ENCODE assay signal across 13 cellular contexts in genomic region chr22:46061124-46061410, GRCh38.
A peak's percentile ranks its signal among the peaks of the same experiment; 100 is the strongest.
DNase-seq lines count a peak whose midpoint lies in the region; ATAC-seq, FAIRE-seq and TF ChIP-seq lines count a peak whose summit lies in the region.
"Had no signal": no experiment of that assay in that cellular context is flagged by ENCODE, and none has a peak within 500 bp of the region (broad histone marks: within the 10 kb centered on the region; RNA-seq: fewer than 3 reads in every experiment).

No MANE protein-coding gene starts in this region.

- H3K27ac Mint-ChIP-seq in MCF 10A (ENCODE audit: low read depth, unreplicated experiment) = peak overlapping the region; percentile 98
- H3K27ac Mint-ChIP-seq in activated naive CD4-positive, alpha-beta T cell treated with anti-CD3 and anti-CD28 coated beads, Interleukin-2, amount 50 U/mL, for 72 hours = no peak overlapping the region
- H3K27ac Mint-ChIP-seq: activated CD8-positive, alpha-beta memory T cell treated with anti-CD3 and anti-CD28 coated beads, Interleukin-2, amount 10 ng/mL, durations not matched to agents 7 days and 5 days had no signal

- intact Hi-C loops in MCF 10A (cut with micrococcal nuclease) = loop anchor here (1.0 kb wide), 1 partner anchor 27 kb away; no protein-coding TSS in a partner anchor
- intact Hi-C loops in left colon (cut with DNase I, micrococcal nuclease) = no loop called here

- POLR2A ChIA-PET in MCF 10A (lab: Yijun Ruan, JAX) = interaction anchor here (0.8 to 25.5 kb wide), 8 partner anchors 6 to 49 kb away, joined by 4 to 1278 read pairs (median 308); no protein-coding TSS in a partner anchor

- H3K9ac ChIP-seq in HUES48 (ENCODE audit: low read depth, low read length) (no peak overlapping the region), keratinocyte (ENCODE audit: control insufficient read depth, extremely low read depth, insufficient read depth, low read length) (no peak overlapping the region), smooth muscle cell (ENCODE audit: low read depth) (no peak overlapping the region)

- no peaks in the 10 kb centered on the region for H3K9me3 Mint-ChIP-seq in MCF 10A (ENCODE audit: unreplicated experiment)
- H3K9me3 Mint-ChIP-seq in activated naive CD4-positive, alpha-beta T cell treated with anti-CD3 and anti-CD28 coated beads, Interleukin-2, amount 50 U/mL, for 72 hours = no peaks in the 10 kb centered on the region

- H3K9me1 ChIP-seq in keratinocyte (ENCODE audit: control insufficient read depth, extremely low read depth, insufficient read depth, low read length) = peaks cover 2% of the 10 kb centered on the region

- 50% methylated on average over 19 of the region's 26 CpGs for WGBS in smooth muscle cell (ENCODE audit: low lambda C conversion rate)

- no peak for ATAC-seq in activated naive CD4-positive, alpha-beta T cell treated with anti-CD3 and anti-CD28 coated beads, Interleukin-2, amount 50 U/mL, for 72 hours
- ATAC-seq in left colon = no peak
- ATAC-seq in HG02763 (IDR thresholded peaks at IDR 0.05; ENCODE audit: unreplicated experiment) = no peak
- ATAC-seq: activated CD8-positive, alpha-beta memory T cell treated with anti-CD3 and anti-CD28 coated beads, Interleukin-2, amount 10 ng/mL, durations not matched to agents 7 days and 5 days had no signal

- H3F3A ChIP-seq in smooth muscle cell (ENCODE audit: low read depth) = no peaks in the 10 kb centered on the region

- H4K20me1 ChIP-seq in keratinocyte (ENCODE audit: control insufficient read depth, extremely low read depth, insufficient read depth, low read length) (no peaks in the 10 kb centered on the region), smooth muscle cell (ENCODE audit: low read depth) (no peaks in the 10 kb centered on the region)

- H3K4me3 Mint-ChIP-seq in MCF 10A (ENCODE audit: unreplicated experiment) = peak overlapping the region; percentile 45
- H3K4me3 Mint-ChIP-seq: activated CD8-positive, alpha-beta memory T cell treated with anti-CD3 and anti-CD28 coated beads, Interleukin-2, amount 10 ng/mL, durations not matched to agents 7 days and 5 days had no signal

- TF ChIP-seq CTCF in MCF 10A (IDR thresholded peaks at IDR 0.05; ENCODE audit: unreplicated experiment) (no peak), keratinocyte (optimal IDR thresholded peaks at IDR 0.05 in 1 of 3, IDR thresholded peaks at IDR 0.05 in 1 of 3, conservative IDR thresholded peaks at IDR 0.05 in 1 of 3; ENCODE audit: extremely low read depth in 1 of 3, insufficient read depth in 2 of 3, low read length in 3 of 3) (no peak), smooth muscle cell (IDR thresholded peaks at IDR 0.05; ENCODE audit: borderline replicate concordance, insufficient read depth, poor library complexity, severe bottlenecking) (no peak)

- CTCF ChIA-PET in MCF 10A (lab: Yijun Ruan, JAX) = interaction anchor here (0.8 to 2.2 kb wide), 4 partner anchors 12 to 55 kb away, joined by 4 to 6 read pairs (median 4); no protein-coding TSS in a partner anchor

- H3K27me3 Mint-ChIP-seq in MCF 10A (ENCODE audit: insufficient read depth, unreplicated experiment) = no peaks in the 10 kb centered on the region

- dilution Hi-C loops in keratinocyte (cut with MboI; ENCODE audit: extremely low pct_ligation_motif_present, low sequenced_read_pairs) = no loop called here

- no TSS peak for BruUV-seq in MCF 10A (replicated peaks; lab: Mats Ljungman, UMichigan)

- peak overlapping the region; percentile 6 for H3K4me2 ChIP-seq in keratinocyte (ENCODE audit: control insufficient read depth, extremely low read depth, insufficient read depth, low read depth, low read length)
- peak overlapping the region; percentile 59 for H3K4me2 ChIP-seq in smooth muscle cell

- H3K9me3 ChIP-seq in HUES48 (ENCODE audit: control insufficient read depth, insufficient read depth, low read length) = no peaks in the 10 kb centered on the region
- no peaks in the 10 kb centered on the region for H3K9me3 ChIP-seq in keratinocyte (ENCODE audit: control insufficient read depth, low read depth, low read length)
- H3K9me3 ChIP-seq in smooth muscle cell (replicated peaks; ENCODE audit: low read depth) = no peaks in the 10 kb centered on the region
- H3K9me3 ChIP-seq: SJSA1 had no signal

- no peak overlapping the region for H2AFZ ChIP-seq in keratinocyte (ENCODE audit: control insufficient read depth, low read length)
- H2AFZ ChIP-seq in smooth muscle cell (ENCODE audit: low read depth) = no peak overlapping the region

- H3K27me3 ChIP-seq in HUES48 (ENCODE audit: control insufficient read depth, insufficient read depth, low read length) (peaks cover 18% of the 10 kb centered on the region), keratinocyte (ENCODE audit: control insufficient read depth, extremely low read depth, insufficient read depth, low read length) (no peaks in the 10 kb centered on the region), smooth muscle cell (ENCODE audit: low read depth) (peaks cover 63% of the 10 kb centered on the region)
- H3K27me3 ChIP-seq: SJSA1 had no signal

- no peak overlapping the region for H3K27ac ChIP-seq in HUES48 (ENCODE audit: low read depth, low read length)
- H3K27ac ChIP-seq in keratinocyte (ENCODE audit: control insufficient read depth, insufficient read depth, low read length) = no peak overlapping the region
- H3K27ac ChIP-seq in smooth muscle cell (ENCODE audit: low read depth) = no peak overlapping the region
- H3K27ac ChIP-seq: SJSA1 had no signal

- H3K79me2 ChIP-seq in keratinocyte (ENCODE audit: control insufficient read depth, insufficient read depth, low read length) (peaks cover 98% of the 10 kb centered on the region), smooth muscle cell (ENCODE audit: low read depth) (no peaks in the 10 kb centered on the region)

- peak overlapping the region; percentile 13; the same call in 1 of the 2 replicates for H3K4me3 ChIP-seq in HUES48 (ENCODE audit: low read depth, low read length)
- no peak overlapping the region for H3K4me3 ChIP-seq in keratinocyte (ENCODE audit: control insufficient read depth in 2 of 3, extremely low read depth in 1 of 3, insufficient read depth in 2 of 3, low read depth in 1 of 3, low read length in 3 of 3)
- peak overlapping the region; percentile 10 for H3K4me3 ChIP-seq in smooth muscle cell
- H3K4me3 ChIP-seq: SJSA1 had no signal

- H3K36me3 ChIP-seq in HUES48 (ENCODE audit: control insufficient read depth, insufficient read depth, low read length) = no peaks in the 10 kb centered on the region
- peaks cover 3 to 6% of the 10 kb centered on the region in 2 experiments for H3K36me3 ChIP-seq in keratinocyte (ENCODE audit: control insufficient read depth in 2 of 2, extremely low read depth in 1 of 2, insufficient read depth in 2 of 2, low read length in 2 of 2)
- no peaks in the 10 kb centered on the region for H3K36me3 ChIP-seq in smooth muscle cell (ENCODE audit: low read depth)

- peaks cover 35% of the 10 kb centered on the region for H3K36me3 Mint-ChIP-seq in MCF 10A (ENCODE audit: insufficient read depth, unreplicated experiment)
- H3K36me3 Mint-ChIP-seq in activated naive CD4-positive, alpha-beta T cell treated with anti-CD3 and anti-CD28 coated beads, Interleukin-2, amount 50 U/mL, for 72 hours = no peaks in the 10 kb centered on the region

- FAIRE-seq in keratinocyte (lab: Jason Lieb, UNC) = no peak

- H3K4me1 ChIP-seq in HUES48 (ENCODE audit: control insufficient read depth, insufficient read depth, low read length) (no peaks in the 10 kb centered on the region), keratinocyte (ENCODE audit: control insufficient read depth, extremely low read depth, insufficient read depth, low read length) (peaks cover 56% of the 10 kb centered on the region), smooth muscle cell (ENCODE audit: low read depth) (no peaks in the 10 kb centered on the region)

- peaks cover 57% of the 10 kb centered on the region for H3K4me1 Mint-ChIP-seq in MCF 10A (ENCODE audit: insufficient read depth, unreplicated experiment)

- DNase-seq in MCF 10A (ENCODE audit: unreplicated experiment) = no peak
- DNase-seq in keratinocyte (ENCODE audit: low read depth, low spot score) = no peak
- no peak for DNase-seq in smooth muscle cell (lab: John Stamatoyannopoulos, UW; ENCODE audit: unreplicated experiment)
- DNase-seq in middle frontal gyrus (ENCODE audit: extremely low spot score, low spot score) = no peak
- no peak for DNase-seq in activated naive CD4-positive, alpha-beta T cell treated with anti-CD3 and anti-CD28 coated beads, Interleukin-2, amount 50 U/mL, for 72 hours (ENCODE audit: low spot score in 2 of 2)
- no peak for DNase-seq in left colon
- DNase-seq: activated CD8-positive, alpha-beta memory T cell treated with anti-CD3 and anti-CD28 coated beads, Interleukin-2, amount 10 ng/mL, durations not matched to agents 7 days and 5 days; DMS79; foreskin melanocyte; kidney glomerular epithelial cell had no signal

Comparison
In these comparisons a context has a peak if more than half of its experiments do, and no peak if none do; other contexts are left out.
1. H3K4me3 ChIP-seq: peak in HUES48 (single experiment) and smooth muscle cell (single experiment); none in keratinocyte (0 of 3).